In genomic region chr13:19960673-19961015, GRCh38 we compare ENCODE assay signal across 7 cellular contexts. TPM values are rescaled to one million over a fixed set of nuclear protein-coding genes. Genes with fewer than 3 reads are reported as not detected.
DNase-seq lines count a peak whose midpoint lies in the region; ATAC-seq and TF ChIP-seq lines count a peak whose summit lies in the region.

No MANE protein-coding gene starts in this region.

- H3K27ac ChIP-seq in gastrocnemius medialis = peak overlapping the region in 3 of 4 donors; percentile 36 to 98 (median 97)

- H3K27me3 ChIP-seq in HAP-1 (ENCODE audit: low read depth) (no peaks in the 10 kb centered on the region), gastrocnemius medialis (no peaks in the 10 kb centered on the region)

- TF ChIP-seq POLR2A in erythroblast (IDR thresholded peaks at IDR 0.05; ENCODE audit: low read length) (no peak), gastrocnemius medialis (IDR thresholded peaks at IDR 0.05) (no peak)

- DNase-seq in HAP-1 (ENCODE audit: low spot score in 2 of 2) (no peak), SK-MEL-5 (ENCODE audit: low read depth, low spot score) (peak; percentile 26), erythroblast (lab: John Stamatoyannopoulos, UW) (peak; percentile 28 to 50), gastrocnemius medialis (no peak), AG08395 (ENCODE audit: low spot score) (no peak), NCI-H2107 treated with DMSO at 0.1 percent for 48 hours (lab: John Stamatoyannopoulos, UW; ENCODE audit: unreplicated experiment) (no peak)

- no peak for TF ChIP-seq CTCF in gastrocnemius medialis (IDR thresholded peaks at IDR 0.05 in 4 of 5, conservative IDR thresholded peaks at IDR 0.05 in 1 of 5)

- H3K4me3 ChIP-seq in HAP-1 (peak overlapping the region; percentile 80), gastrocnemius medialis (peak overlapping the region in 1 of 4 donors; percentile 97)

- H3K4me1 ChIP-seq in HAP-1 (peaks cover 16% of the 10 kb centered on the region), gastrocnemius medialis (peaks cover 19 to 39% of the 10 kb centered on the region in 2 donors)

- in situ Hi-C loops in HAP-1 (cut with MboI; ENCODE audit: low sequenced_read_pairs) = no loop called here
- in situ Hi-C loops in SK-MEL-5 (cut with HindIII; ENCODE audit: low pct_unique_long_range_greater_than_20kb, low sequenced_read_pairs) = no loop called here
- in situ Hi-C loops in gastrocnemius medialis (cut with MboI; ENCODE audit: low sequenced_read_pairs in 4 of 4) = loop anchor here in 3 of 4 donors (10.0 to 25.0 kb wide), 3 partner anchors 96 to 323 kb away; partner anchors contain the start of genes ZMYM5 (in 2 of the 3) and MPHOSPH8 (in 1 of the 3)

- no peaks in the 10 kb centered on the region for H3K9me3 ChIP-seq in HAP-1
- no peaks in the 10 kb centered on the region for H3K9me3 ChIP-seq in gastrocnemius medialis

- ATAC-seq in gastrocnemius medialis (no peak), HG02623 (IDR thresholded peaks at IDR 0.05; ENCODE audit: unreplicated experiment) (no peak)

- intact Hi-C loops in gastrocnemius medialis (cut with DNase I; ENCODE audit: low total_unique reads) = loop anchor here (1.0 to 10.0 kb wide), 3 partner anchors 33 to 604 kb away; partner anchors contain the start of genes IFT88 and PSPC1

- H3K36me3 ChIP-seq in HAP-1 (replicated peaks) (peaks cover 25% of the 10 kb centered on the region), gastrocnemius medialis (peaks cover 0 to 19% of the 10 kb centered on the region in 2 donors)

RNA-seq across cellular contexts. Expression of gene ZMYM2, which starts 2.1 kb away (rescaled TPM):
- 84.3 and 84.6 TPM in 2 replicates for total RNA-seq in SK-MEL-5 (2014; rRNA removed; shearing (Covaris generic))
- polyA plus RNA-seq in SK-MEL-5 (2015; cell fraction: cytosol; rRNA removed) = 30.5 and 45.8 TPM in 2 replicates
- polyA plus RNA-seq in SK-MEL-5 (2015; cell fraction: nucleus; rRNA removed) = 121 and 123 TPM in 2 replicates
- total RNA-seq in gastrocnemius medialis = 10 to 100 TPM; 35.3 to 58.4 (median 47.1) TPM

Comparison
In these comparisons a context has a peak if more than half of its experiments do, and no peak if none do; other contexts are left out.
1. DNase-seq: peak in SK-MEL-5 (single experiment) and erythroblast (2 of 2); none in HAP-1 (0 of 2), gastrocnemius medialis (0 of 2), AG08395 (single experiment) and NCI-H2107 treated with DMSO at 0.1 percent for 48 hours (single experiment).
2. in situ Hi-C loops: an anchor here in gastrocnemius medialis (10.0 to 25.0 kb wide); none called in HAP-1 and SK-MEL-5.